In genomic region chr14:96094211-96094610, GRCh38 we compare ENCODE assay signal across 22 cellular contexts.
"Had no signal": no experiment of that assay in that cellular context is flagged by ENCODE, and none has a peak within 500 bp of the region (broad histone marks: within the 10 kb centered on the region; RNA-seq: fewer than 3 reads in every experiment).

No MANE protein-coding gene starts in this region.

- ATAC-seq: heart left ventricle; left colon; left ventricle myocardium superior; naive thymus-derived CD4-positive, alpha-beta T cell; psoas muscle; stimulated activated naive B cell treated with anti-CD40 and anti-IgM and Interleukin-4, amounts not matched to agents 10 μg/mL and 1 μg/mL and 100 μg/mL, for 72 hours; stimulated activated naive CD8-positive, alpha-beta T cell treated with anti-CD3 and anti-CD28 coated beads, Interleukin-15, amount 100 ng/mL, for 72 hours had no signal

- H3K27me3 ChIP-seq: sigmoid colon, testis had no signal

- H3K36me3 ChIP-seq: heart left ventricle had no signal

- H3K4me1 Mint-ChIP-seq: naive thymus-derived CD4-positive, alpha-beta T cell; stimulated activated naive CD8-positive, alpha-beta T cell treated with anti-CD3 and anti-CD28 coated beads, Interleukin-15, amount 100 ng/mL, for 72 hours had no signal

- H3K27ac Mint-ChIP-seq: endodermal cell; nephron progenitor cell; stimulated activated naive B cell treated with anti-CD40 and anti-IgM and Interleukin-4, amounts not matched to agents 10 μg/mL and 1 μg/mL and 100 μg/mL, for 72 hours; stimulated activated naive CD8-positive, alpha-beta T cell treated with anti-CD3 and anti-CD28 coated beads, Interleukin-15, amount 100 ng/mL, for 72 hours had no signal

- H3K27ac ChIP-seq: coronary artery, heart left ventricle, psoas muscle, testis, tibial nerve had no signal

- H3K9me3 Mint-ChIP-seq: endodermal cell; naive thymus-derived CD4-positive, alpha-beta T cell; nephron progenitor cell; stimulated activated naive B cell treated with anti-CD40 and anti-IgM and Interleukin-4, amounts not matched to agents 10 μg/mL and 1 μg/mL and 100 μg/mL, for 72 hours; stimulated activated naive CD8-positive, alpha-beta T cell treated with anti-CD3 and anti-CD28 coated beads, Interleukin-15, amount 100 ng/mL, for 72 hours had no signal

- H3K4me1 ChIP-seq: psoas muscle, testis had no signal

- H3K4me3 Mint-ChIP-seq: endodermal cell; naive thymus-derived CD4-positive, alpha-beta T cell; nephron progenitor cell; stimulated activated naive B cell treated with anti-CD40 and anti-IgM and Interleukin-4, amounts not matched to agents 10 μg/mL and 1 μg/mL and 100 μg/mL, for 72 hours; stimulated activated naive CD8-positive, alpha-beta T cell treated with anti-CD3 and anti-CD28 coated beads, Interleukin-15, amount 100 ng/mL, for 72 hours had no signal

- H3K4me3 ChIP-seq: coronary artery, heart left ventricle, lung, psoas muscle, sigmoid colon, skin epidermis, testis, tibial nerve had no signal

- H3K36me3 Mint-ChIP-seq: naive thymus-derived CD4-positive, alpha-beta T cell; stimulated activated naive B cell treated with anti-CD40 and anti-IgM and Interleukin-4, amounts not matched to agents 10 μg/mL and 1 μg/mL and 100 μg/mL, for 72 hours had no signal

- DNase-seq: effector CD4-positive, alpha-beta T cell; erythroblast; foreskin melanocyte; heart left ventricle; hippocampal formation; left ventricle myocardium superior; mesendoderm; naive thymus-derived CD4-positive, alpha-beta T cell; nephron progenitor cell; psoas muscle; sigmoid colon; stimulated activated CD4-positive, alpha-beta T cell treated with anti-CD3 and anti-CD28 coated beads, Interleukin-2, amount 100 ng/mL, for 24 hours; stimulated activated CD4-positive, alpha-beta T cell treated with anti-CD3 and anti-CD28 coated beads, Interleukin-4, amount 100 ng/mL, for 4 hours; stimulated activated naive B cell treated with anti-CD40 and anti-IgM and Interleukin-4, amounts not matched to agents 10 μg/mL and 1 μg/mL and 100 μg/mL, for 72 hours; stimulated activated naive CD8-positive, alpha-beta T cell treated with anti-CD3 and anti-CD28 coated beads, Interleukin-15, amount 100 ng/mL, for 72 hours; testis had no signal

- H3K9me3 ChIP-seq: heart left ventricle, psoas muscle, sigmoid colon, testis, tibial nerve had no signal
